Comparison of ENCODE assay signal across 1 cellular context in genomic region chr13:19052931-19053330, GRCh38.
TF ChIP-seq lines count a peak whose summit lies in the region.

No MANE protein-coding gene starts in this region.

TF ChIP-seq in IMR-90, 13 proteins besides CTCF, POLR2A, EP300 and RAD21:
- TF ChIP-seq RCOR1 (IDR thresholded peaks at IDR 0.05; ENCODE audit: insufficient replicate concordance, low read length) (no peak), MAFK (IDR thresholded peaks at IDR 0.05; ENCODE audit: low read depth, low read length) (no peak), ELK1 (IDR thresholded peaks at IDR 0.05; ENCODE audit: borderline replicate concordance, low read depth, low read length) (no peak), BHLHE40 (IDR thresholded peaks at IDR 0.05; ENCODE audit: low read depth, low read length) (no peak), FOS (IDR thresholded peaks at IDR 0.05; ENCODE audit: low read depth, low read length) (no peak), CHD1 (IDR thresholded peaks at IDR 0.05; ENCODE audit: low read depth, low read length) (no peak), RFX5 (IDR thresholded peaks at IDR 0.05; ENCODE audit: low read depth, low read length) (no peak), NFE2L2 (IDR thresholded peaks at IDR 0.05; ENCODE audit: low read depth, low read length) (no peak), MXI1 (IDR thresholded peaks at IDR 0.05; ENCODE audit: borderline replicate concordance, low read depth, low read length) (no peak), CEBPB (IDR thresholded peaks at IDR 0.05; ENCODE audit: low read depth, low read length) (no peak), MAZ (IDR thresholded peaks at IDR 0.05; ENCODE audit: borderline replicate concordance, low read depth, low read length) (no peak), USF2 (IDR thresholded peaks at IDR 0.05; ENCODE audit: low read depth, low read length) (no peak), SMC3 (IDR thresholded peaks at IDR 0.05; ENCODE audit: low read depth, low read length) (no peak)
